ENCODE assay signal across 8 cellular contexts in the genomic region with DNA sequence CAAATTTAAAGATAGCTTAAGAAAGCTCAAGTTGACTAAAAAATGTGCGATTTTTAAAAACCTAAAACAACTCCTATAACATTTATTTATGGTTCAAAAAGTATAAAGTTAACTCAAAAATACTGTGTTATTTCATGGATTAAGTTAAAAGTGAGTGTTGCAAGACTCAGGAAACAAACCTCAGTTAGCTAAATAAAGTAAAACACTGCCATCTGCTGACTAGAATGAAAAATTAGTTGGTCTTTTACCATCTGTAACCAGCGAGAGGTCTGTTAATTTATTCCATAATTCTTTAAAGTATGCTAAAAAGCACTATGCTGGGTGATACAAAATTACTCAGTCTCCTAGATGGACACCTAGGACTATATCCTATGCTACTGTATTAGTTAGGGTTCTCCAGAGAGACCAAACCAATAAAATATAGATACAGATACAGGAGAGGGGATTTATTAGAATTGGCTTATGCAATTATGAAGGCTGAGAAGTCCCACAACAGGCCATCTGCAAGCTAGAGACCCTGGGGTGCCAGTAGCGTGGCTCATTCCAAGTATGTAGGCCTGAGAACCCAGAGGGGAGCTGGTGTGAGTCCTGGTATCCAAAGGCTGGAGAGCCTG. TPM values are rescaled to one million over a fixed set of nuclear protein-coding genes. Genes with fewer than 3 reads are reported as not detected.
DNase-seq lines count a peak whose midpoint lies in the region; ATAC-seq and TF ChIP-seq lines count a peak whose summit lies in the region.

No MANE protein-coding gene starts in this region.

- TF ChIP-seq CTCF in colonic mucosa (IDR thresholded peaks at IDR 0.05): peak; percentile 50
- TF ChIP-seq CTCF in neural crest cell (conservative IDR thresholded peaks at IDR 0.05): peak; percentile 76

- H3K4me3 Mint-ChIP-seq in neural crest cell: no peak overlapping the region

- ATAC-seq in HG02870 (IDR thresholded peaks at IDR 0.05; ENCODE audit: unreplicated experiment) (peak; percentile 39), GM18858 (IDR thresholded peaks at IDR 0.05; ENCODE audit: unreplicated experiment) (no peak)

- DNase-seq in DMS 273 (lab: John Stamatoyannopoulos, UW; ENCODE audit: unreplicated experiment) (peak; percentile 58), NCI-H748 treated with DMSO at 0.1 percent for 48 hours (lab: John Stamatoyannopoulos, UW) (peak; percentile 2), colonic mucosa (no peak), neural crest cell (ENCODE audit: low read depth, low spot score) (no peak), NCI-H128 (lab: John Stamatoyannopoulos, UW; ENCODE audit: unreplicated experiment) (no peak)
- DNase-seq in stimulated activated CD4-positive, alpha-beta T cell treated with anti-CD3 and anti-CD28 coated beads, Interleukin-2, amount 100 ng/mL, for 48 hours: no peak

- H3K4me3 ChIP-seq in colonic mucosa: no peak overlapping the region

- H3K9ac ChIP-seq in colonic mucosa (ENCODE audit: low read depth in 2 of 2, low read length in 2 of 2): no peak overlapping the region

- H3K4me1 Mint-ChIP-seq in neural crest cell: peaks cover 15% of the 10 kb centered on the region

- peaks cover 2% of the 10 kb centered on the region for H3K36me3 Mint-ChIP-seq in neural crest cell (ENCODE audit: low read depth)

- no peaks in the 10 kb centered on the region for H3K9me3 Mint-ChIP-seq in neural crest cell

- H3K27ac Mint-ChIP-seq in neural crest cell (ENCODE audit: unreplicated experiment): no peak overlapping the region

- intact Hi-C loops in colonic mucosa (cut with DNase I): no loop called here

- H3K4me1 ChIP-seq in colonic mucosa: no peaks in the 10 kb centered on the region

- no peaks in the 10 kb centered on the region for H3K27me3 Mint-ChIP-seq in neural crest cell (ENCODE audit: low read depth)

- no peak overlapping the region for H3K27ac ChIP-seq in colonic mucosa

- H3K9me3 ChIP-seq in colonic mucosa: no peaks in the 10 kb centered on the region

- H3K27me3 ChIP-seq in colonic mucosa: no peaks in the 10 kb centered on the region

- no peaks in the 10 kb centered on the region for H3K36me3 ChIP-seq in colonic mucosa

RNA-seq across cellular contexts. Expression of gene WDFY3, which starts 4.9 kb away (rescaled TPM):
- total RNA-seq in colonic mucosa (10 to 100 TPM; 46.3 to 50.8 TPM), neural crest cell (53.5 and 68.2 TPM in 2 replicates)

Comparison
In these comparisons a context has a peak if more than half of its experiments do, and no peak if none do; other contexts are left out.
1. DNase-seq: peak in DMS 273 (single experiment) and NCI-H748 treated with DMSO at 0.1 percent for 48 hours (single experiment); none in colonic mucosa (single experiment), neural crest cell (single experiment), NCI-H128 (single experiment) and stimulated activated CD4-positive, alpha-beta T cell treated with anti-CD3 and anti-CD28 coated beads, Interleukin-2, amount 100 ng/mL, for 48 hours (0 of 2).